1 cellular context compared by ENCODE assay signal in the genomic region with DNA sequence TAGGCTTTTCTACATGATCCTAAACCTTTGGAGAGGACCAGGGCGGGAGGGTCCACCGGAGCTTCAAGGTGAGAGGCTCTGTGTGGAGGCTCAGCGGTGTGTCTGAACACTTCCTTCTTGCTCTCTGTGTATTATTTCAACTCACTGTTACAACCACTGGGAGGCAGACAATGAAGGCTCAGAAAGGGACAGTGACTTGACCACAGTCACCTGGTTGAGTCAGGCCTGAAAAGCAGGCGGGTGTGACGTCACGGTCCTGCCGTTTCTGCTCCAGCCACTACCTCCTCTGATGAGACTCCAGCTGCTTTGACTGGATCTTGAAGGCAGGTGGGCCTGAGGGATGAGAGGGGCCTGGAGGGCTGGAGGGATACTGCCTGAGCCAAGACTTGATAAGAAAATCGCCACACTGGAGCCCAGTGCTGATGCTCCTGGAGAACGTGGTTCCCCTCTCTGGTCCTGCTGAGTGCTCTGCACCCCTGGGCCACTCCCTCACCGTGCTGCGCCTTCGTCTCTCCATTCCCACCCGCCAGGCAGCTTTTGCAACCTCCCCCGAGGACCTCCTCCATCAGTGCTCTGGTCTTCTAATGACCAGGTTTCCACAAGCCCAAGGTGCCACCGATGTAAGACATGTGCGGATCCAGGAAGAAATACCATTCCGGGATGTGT.
TF ChIP-seq lines count a peak whose summit lies in the region.

No MANE protein-coding gene starts in this region.

TF ChIP-seq in GM12891, 5 proteins besides CTCF, POLR2A, EP300 and RAD21 (continued from another document):
- TF ChIP-seq POLR2AphosphoS5 (IDR thresholded peaks at IDR 0.05; ENCODE audit: low read depth, low read length), result no peak
TF ChIP-seq in GM12891: peak in this region for 0.
